In genomic region chr9:2859776-2860379, GRCh38 we compare ENCODE assay signal across 8 cellular contexts. TPM values are rescaled to one million over a fixed set of nuclear protein-coding genes. Genes with fewer than 3 reads are reported as not detected.
A peak's percentile ranks its signal among the peaks of the same experiment; 100 is the strongest.
DNase-seq lines count a peak whose midpoint lies in the region; ATAC-seq and TF ChIP-seq lines count a peak whose summit lies in the region.

No MANE protein-coding gene starts in this region.

- H3K79me2 ChIP-seq in PC-9 (ENCODE audit: low read depth), result no peaks in the 10 kb centered on the region

- peaks cover 23% of the 10 kb centered on the region for H3K27me3 Mint-ChIP-seq in activated T-helper 1 cell treated with anti-CD3 and anti-CD28 coated beads, Interleukin-12 subunit alpha, Interleukin-12 subunit beta, Interleukin-2, Interleukin-4 antibody, amounts not matched to agents 30 ng/mL and 10 ng/mL and 1 ng/mL, durations not matched to agents 14 hours and 24 hours and 36 hours (ENCODE audit: insufficient read depth)

- no peaks in the 10 kb centered on the region for H4K20me1 ChIP-seq in PC-9 (ENCODE audit: insufficient read depth)

- POLR2A ChIA-PET in PC-9 (lab: Charles Lee; ENCODE audit: unreplicated experiment), result no interaction called here

- no peak overlapping the region for H3K4me2 ChIP-seq in PC-9

- H3K4me3 Mint-ChIP-seq in activated T-helper 1 cell treated with anti-CD3 and anti-CD28 coated beads, Interleukin-12 subunit alpha, Interleukin-12 subunit beta, Interleukin-2, Interleukin-4 antibody, amounts not matched to agents 30 ng/mL and 10 ng/mL and 1 ng/mL, durations not matched to agents 14 hours and 24 hours and 36 hours, result no peak overlapping the region

- H3K27ac Mint-ChIP-seq in activated T-helper 1 cell treated with anti-CD3 and anti-CD28 coated beads, Interleukin-12 subunit alpha, Interleukin-12 subunit beta, Interleukin-2, Interleukin-4 antibody, amounts not matched to agents 30 ng/mL and 10 ng/mL and 1 ng/mL, durations not matched to agents 14 hours and 24 hours and 36 hours, result no peak overlapping the region

- H3K27me3 ChIP-seq in PC-9 (ENCODE audit: insufficient read depth, low read depth), result no peaks in the 10 kb centered on the region

- peaks cover 10% of the 10 kb centered on the region for H3K4me1 Mint-ChIP-seq in activated T-helper 1 cell treated with anti-CD3 and anti-CD28 coated beads, Interleukin-12 subunit alpha, Interleukin-12 subunit beta, Interleukin-2, Interleukin-4 antibody, amounts not matched to agents 30 ng/mL and 10 ng/mL and 1 ng/mL, durations not matched to agents 14 hours and 24 hours and 36 hours (ENCODE audit: low read depth)

- intact Hi-C loops in PC-9 (cut with micrococcal nuclease; ENCODE audit: unreplicated experiment), result loop anchor here (10.0 kb wide), 1 partner anchor 665 kb away; the partner anchor contains the start of gene RFX3
- intact Hi-C loops in left cardiac atrium (cut with DNase I), result loop anchor here (5.0 to 10.0 kb wide), 3 partner anchors 325 to 1517 kb away; no protein-coding TSS in a partner anchor
- intact Hi-C loops in sciatic nerve (cut with DNase I), result no loop called here
- intact Hi-C loops in activated T-helper 1 cell treated with anti-CD3 and anti-CD28 coated beads, Interleukin-12 subunit alpha, Interleukin-12 subunit beta, Interleukin-2, Interleukin-4 antibody, amounts not matched to agents 30 ng/mL and 10 ng/mL and 1 ng/mL, durations not matched to agents 14 hours and 24 hours and 36 hours (cut with micrococcal nuclease), result loop anchor here (5.0 kb wide), 1 partner anchor 872 kb away; no protein-coding TSS in a partner anchor

- no peak overlapping the region for H3K27ac ChIP-seq in PC-9

- no peaks in the 10 kb centered on the region for H3K9me3 ChIP-seq in PC-9 (ENCODE audit: insufficient read depth, low read depth)

- BruUV-seq in PC-9 (replicated peaks; lab: Mats Ljungman, UMichigan), result no TSS peak

- DNase-seq in AG08395 (ENCODE audit: low spot score) (peak; percentile 66), LHCN-M2 (ENCODE audit: low read depth) (peak; percentile 53), PC-9 (peak in 1 of 2 experiments; percentile 39), left cardiac atrium (peak; percentile 60), sciatic nerve (ENCODE audit: low spot score) (peak; percentile 79)
- DNase-seq in activated naive CD4-positive, alpha-beta T cell treated with anti-CD3 and anti-CD28 coated beads, Interleukin-2, amount 50 U/mL, for 16 hours, result peak; percentile 52
- DNase-seq in activated T-helper 1 cell treated with anti-CD3 and anti-CD28 coated beads, Interleukin-12 subunit alpha, Interleukin-12 subunit beta, Interleukin-2, Interleukin-4 antibody, amounts not matched to agents 30 ng/mL and 10 ng/mL and 1 ng/mL, durations not matched to agents 14 hours and 24 hours and 36 hours (ENCODE audit: low spot score), result no peak

- H3K4me1 ChIP-seq in PC-9 (replicated peaks; ENCODE audit: insufficient read depth), result no peaks in the 10 kb centered on the region

- H3K9me2 ChIP-seq in PC-9 (ENCODE audit: insufficient read depth), result no peaks in the 10 kb centered on the region

- H3K36me3 Mint-ChIP-seq in activated T-helper 1 cell treated with anti-CD3 and anti-CD28 coated beads, Interleukin-12 subunit alpha, Interleukin-12 subunit beta, Interleukin-2, Interleukin-4 antibody, amounts not matched to agents 30 ng/mL and 10 ng/mL and 1 ng/mL, durations not matched to agents 14 hours and 24 hours and 36 hours (ENCODE audit: low read depth), result no peaks in the 10 kb centered on the region

- peak; percentile 61 for TF ChIP-seq CTCF in PC-9 (conservative IDR thresholded peaks at IDR 0.05)

- no peak overlapping the region for H2AFZ ChIP-seq in PC-9

- H3F3A ChIP-seq in PC-9 (ENCODE audit: insufficient read depth, low read depth), result no peaks in the 10 kb centered on the region

- no peak overlapping the region for H3K4me3 ChIP-seq in PC-9

- H3K9me3 Mint-ChIP-seq in activated T-helper 1 cell treated with anti-CD3 and anti-CD28 coated beads, Interleukin-12 subunit alpha, Interleukin-12 subunit beta, Interleukin-2, Interleukin-4 antibody, amounts not matched to agents 30 ng/mL and 10 ng/mL and 1 ng/mL, durations not matched to agents 14 hours and 24 hours and 36 hours, result no peaks in the 10 kb centered on the region

- ATAC-seq in GM18861 (IDR thresholded peaks at IDR 0.05; ENCODE audit: unreplicated experiment), result peak; percentile 47
- peak in 1 of 2 donors; percentile 38 for ATAC-seq in left cardiac atrium
- ATAC-seq in sciatic nerve, result no peak

- CTCF ChIA-PET in PC-9 (lab: Charles Lee), result no interaction called here

- no peaks in the 10 kb centered on the region for H3K36me3 ChIP-seq in PC-9 (ENCODE audit: low read depth)

RNA-seq across cellular contexts. Expression of gene PUM3, which starts 16.0 kb away (rescaled TPM):
- total RNA-seq in LHCN-M2 (2014; rRNA removed), result 51.9 and 58.0 TPM in 2 replicates
- 18.5 TPM for polyA plus RNA-seq in LHCN-M2 (2012)
- total RNA-seq in PC-9 (2021), result 30.9 and 34.0 TPM in 2 replicates
- 10 to 100 TPM; 17.8 to 29.8 TPM for total RNA-seq in left cardiac atrium
- total RNA-seq in sciatic nerve, result 46.7 TPM
- total RNA-seq in activated T-helper 1 cell treated with anti-CD3 and anti-CD28 coated beads, Interleukin-12 subunit alpha, Interleukin-12 subunit beta, Interleukin-2, Interleukin-4 antibody, amounts not matched to agents 30 ng/mL and 10 ng/mL and 1 ng/mL, durations not matched to agents 14 hours and 24 hours and 36 hours, result 157 TPM in 2 replicates
